In the genomic region with DNA sequence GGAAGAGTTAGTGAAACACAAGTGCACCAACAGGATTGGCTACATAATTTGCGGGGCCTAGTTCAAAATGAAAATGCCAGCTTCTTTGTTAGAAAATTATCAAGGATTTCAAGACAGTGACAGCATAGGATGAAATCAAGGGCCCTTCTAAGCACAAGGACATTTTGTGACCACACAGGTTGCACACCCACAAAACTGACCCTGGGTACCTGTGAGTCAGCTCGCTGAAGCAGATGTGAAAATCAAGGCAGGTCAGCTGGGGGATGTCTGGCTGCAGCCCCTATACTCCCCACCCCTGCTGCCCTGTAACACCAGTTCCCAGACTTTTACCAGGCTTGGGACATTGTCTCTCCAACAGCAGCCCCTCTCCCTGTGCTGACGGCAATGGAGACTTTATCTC, we compare ENCODE assay signal across 1 cellular context.
TF ChIP-seq lines count a peak whose summit lies in the region.

No MANE protein-coding gene starts in this region.

TF ChIP-seq in IMR-90, 13 proteins besides CTCF, POLR2A, EP300 and RAD21:
- TF ChIP-seq, protein P1, sequence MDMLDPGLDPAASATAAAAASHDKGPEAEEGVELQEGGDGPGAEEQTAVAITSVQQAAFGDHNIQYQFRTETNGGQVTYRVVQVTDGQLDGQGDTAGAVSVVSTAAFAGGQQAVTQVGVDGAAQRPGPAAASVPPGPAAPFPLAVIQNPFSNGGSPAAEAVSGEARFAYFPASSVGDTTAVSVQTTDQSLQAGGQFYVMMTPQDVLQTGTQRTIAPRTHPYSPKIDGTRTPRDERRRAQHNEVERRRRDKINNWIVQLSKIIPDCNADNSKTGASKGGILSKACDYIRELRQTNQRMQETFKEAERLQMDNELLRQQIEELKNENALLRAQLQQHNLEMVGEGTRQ (IDR thresholded peaks at IDR 0.05; ENCODE audit: low read depth, low read length), result no peak
- no peak for TF ChIP-seq RFX5 (IDR thresholded peaks at IDR 0.05; ENCODE audit: low read depth, low read length)
- TF ChIP-seq SMC3 (IDR thresholded peaks at IDR 0.05; ENCODE audit: low read depth, low read length), result no peak
- TF ChIP-seq RCOR1 (IDR thresholded peaks at IDR 0.05; ENCODE audit: insufficient replicate concordance, low read length), result no peak
- no peak for TF ChIP-seq CEBPB (IDR thresholded peaks at IDR 0.05; ENCODE audit: low read depth, low read length)
- TF ChIP-seq BHLHE40 (IDR thresholded peaks at IDR 0.05; ENCODE audit: low read depth, low read length), result no peak
- TF ChIP-seq, protein P2, sequence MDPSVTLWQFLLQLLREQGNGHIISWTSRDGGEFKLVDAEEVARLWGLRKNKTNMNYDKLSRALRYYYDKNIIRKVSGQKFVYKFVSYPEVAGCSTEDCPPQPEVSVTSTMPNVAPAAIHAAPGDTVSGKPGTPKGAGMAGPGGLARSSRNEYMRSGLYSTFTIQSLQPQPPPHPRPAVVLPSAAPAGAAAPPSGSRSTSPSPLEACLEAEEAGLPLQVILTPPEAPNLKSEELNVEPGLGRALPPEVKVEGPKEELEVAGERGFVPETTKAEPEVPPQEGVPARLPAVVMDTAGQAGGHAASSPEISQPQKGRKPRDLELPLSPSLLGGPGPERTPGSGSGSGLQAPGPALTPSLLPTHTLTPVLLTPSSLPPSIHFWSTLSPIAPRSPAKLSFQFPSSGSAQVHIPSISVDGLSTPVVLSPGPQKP (IDR thresholded peaks at IDR 0.05; ENCODE audit: borderline replicate concordance, low read depth, low read length), result no peak
- TF ChIP-seq MXI1 (IDR thresholded peaks at IDR 0.05; ENCODE audit: borderline replicate concordance, low read depth, low read length), result no peak
- TF ChIP-seq FOS (IDR thresholded peaks at IDR 0.05; ENCODE audit: low read depth, low read length), result no peak
- no peak for TF ChIP-seq NFE2L2 (IDR thresholded peaks at IDR 0.05; ENCODE audit: low read depth, low read length)
- no peak for TF ChIP-seq MAZ (IDR thresholded peaks at IDR 0.05; ENCODE audit: borderline replicate concordance, low read depth, low read length)
- no peak for TF ChIP-seq MAFK (IDR thresholded peaks at IDR 0.05; ENCODE audit: low read depth, low read length)
- TF ChIP-seq CHD1 (IDR thresholded peaks at IDR 0.05; ENCODE audit: low read depth, low read length), result no peak
